8 cellular contexts compared by ENCODE assay signal in the genomic region with DNA sequence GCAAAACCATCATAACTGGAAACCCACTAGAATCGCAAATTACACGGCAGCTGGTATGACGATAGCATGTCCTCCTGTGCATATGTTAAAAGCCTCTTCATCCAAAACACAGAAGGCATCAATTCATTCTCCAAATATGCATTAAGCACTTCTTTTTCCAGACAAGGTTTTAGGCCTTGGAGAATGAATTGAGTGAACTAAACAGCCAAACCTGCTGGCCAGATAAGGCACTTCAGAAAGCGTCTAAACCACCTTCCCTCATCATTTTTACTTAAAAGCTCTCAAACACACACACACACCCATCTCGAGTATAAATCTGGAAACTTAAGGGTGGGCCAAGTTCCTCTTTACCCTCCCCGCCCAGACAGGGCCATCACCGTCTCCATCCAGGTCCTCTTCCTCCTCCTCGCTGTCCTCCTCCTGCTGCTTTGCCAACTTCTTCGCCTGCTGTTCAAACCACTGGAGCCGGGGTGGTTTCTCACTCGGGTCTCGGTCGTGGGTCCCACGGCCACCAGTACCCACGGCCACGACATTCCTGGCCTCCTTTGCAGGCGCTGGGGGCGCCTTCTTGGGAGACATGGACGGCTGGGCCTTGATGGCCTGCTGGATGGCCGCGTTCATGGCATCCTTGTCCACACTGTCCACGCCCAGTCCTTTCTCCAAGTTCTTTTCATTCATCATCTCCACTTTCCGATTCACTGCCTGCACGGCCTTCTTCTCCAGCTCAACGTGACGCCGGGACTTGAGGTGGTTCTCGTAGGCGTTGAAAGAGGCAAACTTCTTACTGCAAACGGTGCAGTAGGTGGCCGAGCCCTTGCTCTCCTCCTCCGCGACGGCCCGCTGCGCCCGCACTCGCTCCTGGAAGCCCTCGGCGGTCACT.
A peak's percentile ranks its signal among the peaks of the same experiment; 100 is the strongest.
DNase-seq lines count a peak whose midpoint lies in the region; ATAC-seq and TF ChIP-seq lines count a peak whose summit lies in the region.

No MANE protein-coding gene starts in this region.

- no peak for TF ChIP-seq CTCF in coronary artery (IDR thresholded peaks at IDR 0.05)

- DNase-seq in NT2/D1 (ENCODE audit: low read depth, low spot score) (no peak), coronary artery (ENCODE audit: low spot score) (no peak), memory B cell (ENCODE audit: low spot score in 2 of 2) (no peak), cortex of kidney (lab: John Stamatoyannopoulos, UW) (no peak), D341Med (ENCODE audit: low spot score) (no peak)

- H3K9ac ChIP-seq in NT2/D1 (ENCODE audit: insufficient read length, low read depth) = peak overlapping the region; percentile 92

- H3K4me3 ChIP-seq in GM08714 (ENCODE audit: low read length) (peak overlapping the region; percentile 74), NT2/D1 (ENCODE audit: insufficient read length, low read depth) (peak overlapping the region; percentile 92), coronary artery (peak overlapping the region; percentile 91)

- H3K27me3 Mint-ChIP-seq in memory B cell = no peaks in the 10 kb centered on the region

- H3K36me3 ChIP-seq in NT2/D1 (ENCODE audit: insufficient read depth, insufficient read length, low read length) = peaks cover 43% of the 10 kb centered on the region

- no peaks in the 10 kb centered on the region for H3K9me3 ChIP-seq in NT2/D1 (ENCODE audit: insufficient read depth, low read length)

- ATAC-seq in memory B cell (ENCODE audit: low read depth) (peak; percentile 10), GM18861 (IDR thresholded peaks at IDR 0.05; ENCODE audit: unreplicated experiment) (no peak), HG02759 (IDR thresholded peaks at IDR 0.05; ENCODE audit: unreplicated experiment) (no peak)

- H3K27me3 ChIP-seq in NT2/D1 (ENCODE audit: insufficient read depth, insufficient read length) = no peaks in the 10 kb centered on the region

- peak overlapping the region; percentile 99 for H3K4me3 Mint-ChIP-seq in memory B cell

- H3K27ac ChIP-seq in coronary artery = peak overlapping the region; percentile 74 to 81

- peak overlapping the region; percentile 97 for H3K27ac Mint-ChIP-seq in memory B cell

- peaks cover 22% of the 10 kb centered on the region for H3K36me3 Mint-ChIP-seq in memory B cell

- H3K9me3 Mint-ChIP-seq in memory B cell = no peaks in the 10 kb centered on the region

- peaks cover 61% of the 10 kb centered on the region for H3K4me1 Mint-ChIP-seq in memory B cell

- H3K4me1 ChIP-seq in NT2/D1 (ENCODE audit: insufficient read depth, insufficient read length) = no peaks in the 10 kb centered on the region
